In the genomic region with DNA sequence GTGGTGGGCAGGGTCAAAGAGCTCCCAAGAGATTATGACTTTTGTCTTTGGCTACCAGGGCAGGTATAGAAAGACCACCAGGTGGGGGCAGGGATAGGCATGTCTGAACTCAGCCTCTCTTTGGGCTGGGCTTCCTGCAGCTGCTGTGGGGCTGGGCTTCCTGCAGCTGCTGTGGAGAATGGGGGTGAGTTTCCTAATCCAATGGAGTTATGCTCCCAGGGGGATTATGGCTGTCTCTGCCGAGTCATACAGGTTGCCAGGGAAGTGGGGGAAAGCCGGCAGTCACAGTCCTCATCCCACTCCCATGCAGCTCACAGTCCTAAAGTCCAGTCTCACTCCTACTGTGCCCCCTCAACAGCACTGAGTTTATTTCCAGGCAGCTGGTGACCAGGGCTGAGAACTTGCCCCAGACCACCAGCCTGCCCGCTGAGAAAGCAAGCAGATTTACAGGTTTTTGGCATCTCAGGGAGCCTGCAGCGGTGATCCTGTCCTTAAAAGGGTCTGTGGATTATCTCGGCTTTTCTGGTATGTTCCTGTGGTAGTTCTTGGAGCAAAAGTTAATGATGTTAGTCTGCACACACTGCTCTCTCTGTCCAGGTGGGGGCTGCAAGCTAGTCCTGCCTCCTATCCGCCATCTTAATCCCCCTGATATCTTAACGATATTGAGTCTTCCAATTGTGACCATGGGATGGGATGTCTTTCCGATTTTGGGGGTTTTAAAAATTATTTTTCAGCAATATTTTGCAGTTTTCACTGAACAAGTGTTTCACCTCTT, we compare ENCODE assay signal across 21 cellular contexts.
"Had no signal": no experiment of that assay in that cellular context is flagged by ENCODE, and none has a peak within 500 bp of the region (broad histone marks: within the 10 kb centered on the region; RNA-seq: fewer than 3 reads in every experiment).

No MANE protein-coding gene starts in this region.

- ATAC-seq: activated naive CD4-positive, alpha-beta T cell treated with anti-CD3 and anti-CD28 coated beads, Interleukin-2, amount 50 U/mL, for 72 hours; gastroesophageal sphincter; mucosa of descending colon; naive thymus-derived CD8-positive, alpha-beta T cell; upper lobe of right lung had no signal

- H3K4me1 Mint-ChIP-seq: activated CD4-positive, alpha-beta memory T cell treated with anti-CD3 and anti-CD28 coated beads, Interleukin-2, amount 10 ng/mL, durations not matched to agents 7 days and 5 days; naive thymus-derived CD8-positive, alpha-beta T cell had no signal

- H3K9me3 Mint-ChIP-seq: activated CD4-positive, alpha-beta memory T cell treated with anti-CD3 and anti-CD28 coated beads, Interleukin-2, amount 10 ng/mL, durations not matched to agents 7 days and 5 days; activated naive CD4-positive, alpha-beta T cell treated with anti-CD3 and anti-CD28 coated beads, Interleukin-2, amount 50 U/mL, for 72 hours; activated T-cell treated with anti-CD3 and anti-CD28 coated beads, Interleukin-2, amount 50 U/mL, for 24 hours had no signal

- H3K27ac Mint-ChIP-seq: activated CD4-positive, alpha-beta memory T cell treated with anti-CD3 and anti-CD28 coated beads, Interleukin-2, amount 10 ng/mL, durations not matched to agents 7 days and 5 days; activated naive CD4-positive, alpha-beta T cell treated with anti-CD3 and anti-CD28 coated beads, Interleukin-2, amount 50 U/mL, for 72 hours; activated T-cell treated with anti-CD3 and anti-CD28 coated beads, Interleukin-2, amount 50 U/mL, for 24 hours; naive thymus-derived CD8-positive, alpha-beta T cell had no signal

- H3K4me3 Mint-ChIP-seq: activated CD4-positive, alpha-beta memory T cell treated with anti-CD3 and anti-CD28 coated beads, Interleukin-2, amount 10 ng/mL, durations not matched to agents 7 days and 5 days; activated T-cell treated with anti-CD3 and anti-CD28 coated beads, Interleukin-2, amount 50 U/mL, for 24 hours; naive thymus-derived CD8-positive, alpha-beta T cell had no signal

- H3K36me3 Mint-ChIP-seq: activated naive CD4-positive, alpha-beta T cell treated with anti-CD3 and anti-CD28 coated beads, Interleukin-2, amount 50 U/mL, for 72 hours; naive thymus-derived CD8-positive, alpha-beta T cell had no signal

- DNase-seq: activated CD4-positive, alpha-beta memory T cell treated with anti-CD3 and anti-CD28 coated beads, Interleukin-2, amount 10 ng/mL, durations not matched to agents 7 days and 5 days; activated CD4-positive, alpha-beta T cell treated with anti-CD3 and anti-CD28 coated beads for 4 hours; activated effector memory CD4-positive, alpha-beta T cell treated with anti-CD3 and anti-CD28 coated beads, Interleukin-2, amount 50 U/mL, for 16 hours; activated T-cell treated with anti-CD3 and anti-CD28 coated beads, Interleukin-2, amount 50 U/mL, for 24 hours; dorsolateral prefrontal cortex; erythroblast; hippocampal formation; kidney; left ventricle myocardium inferior; mucosa of descending colon; naive thymus-derived CD8-positive, alpha-beta T cell; sigmoid colon; stimulated activated CD4-positive, alpha-beta T cell treated with anti-CD3 and anti-CD28 coated beads, Interleukin-1b, Interleukin-23, amount 100 ng/mL, for 48 hours; stomach; testis; upper lobe of right lung had no signal

- H3K9me3 ChIP-seq: gastroesophageal sphincter, left ventricle myocardium inferior, mucosa of descending colon, neutrophil, sigmoid colon, testis, upper lobe of right lung had no signal

- H3K4me1 ChIP-seq: gastroesophageal sphincter, left ventricle myocardium inferior, parathyroid adenoma, sigmoid colon, stomach, testis, upper lobe of right lung had no signal

- H3K4me3 ChIP-seq: cardiac muscle cell, dorsolateral prefrontal cortex, gastroesophageal sphincter, left ventricle myocardium inferior, mucosa of descending colon, sigmoid colon, stomach, testis, upper lobe of right lung had no signal

- H3K27me3 ChIP-seq: cardiac muscle cell, gastroesophageal sphincter, neutrophil, sigmoid colon, testis, upper lobe of right lung had no signal

- H3K36me3 ChIP-seq: cardiac muscle cell, gastroesophageal sphincter, left ventricle myocardium inferior, neutrophil, sigmoid colon, stomach, upper lobe of right lung had no signal
